In genomic region chr15:88625943-88626741, GRCh38 we compare ENCODE assay signal across 15 cellular contexts. TPM values are rescaled to one million over a fixed set of nuclear protein-coding genes. Genes with fewer than 3 reads are reported as not detected.
DNase-seq lines count a peak whose midpoint lies in the region; ATAC-seq and TF ChIP-seq lines count a peak whose summit lies in the region.
"Had no signal": no experiment of that assay in that cellular context is flagged by ENCODE, and none has a peak within 500 bp of the region (broad histone marks: within the 10 kb centered on the region; RNA-seq: fewer than 3 reads in every experiment).

No MANE protein-coding gene starts in this region.

- peaks cover 23% of the 10 kb centered on the region for H3K36me3 Mint-ChIP-seq in CD4-positive, CD25-positive, alpha-beta regulatory T cell
- peaks cover 85% of the 10 kb centered on the region for H3K36me3 Mint-ChIP-seq in activated CD8-positive, alpha-beta T cell treated with anti-CD3 and anti-CD28 coated beads for 36 hours (ENCODE audit: low read depth)
- peaks cover 17% of the 10 kb centered on the region for H3K36me3 Mint-ChIP-seq in neural progenitor cell

- H3F3A ChIP-seq in neural progenitor cell (ENCODE audit: low read depth): no peaks in the 10 kb centered on the region

- H3K4ac ChIP-seq in mesenchymal stem cell (ENCODE audit: low read depth in 1 of 2, low read length in 2 of 2): no peak overlapping the region

- peak overlapping the region; percentile 60 to 81 (median 67) for H3K4me3 Mint-ChIP-seq in CD4-positive, CD25-positive, alpha-beta regulatory T cell
- H3K4me3 Mint-ChIP-seq in activated CD8-positive, alpha-beta T cell treated with anti-CD3 and anti-CD28 coated beads for 36 hours: peak overlapping the region; percentile 41
- no peak overlapping the region for H3K4me3 Mint-ChIP-seq in neural progenitor cell

- peaks cover 98% of the 10 kb centered on the region for H3K4me1 ChIP-seq in CD4-positive, CD25-positive, alpha-beta regulatory T cell (ENCODE audit: control insufficient read depth, insufficient read depth, low read length, poor library complexity, severe bottlenecking)
- H3K4me1 ChIP-seq in mesenchymal stem cell (ENCODE audit: control insufficient read depth, insufficient read depth, low read depth, low read length) (peaks cover 47% of the 10 kb centered on the region), neural progenitor cell (peaks cover 17% of the 10 kb centered on the region)

- DNase-seq in CD4-positive, CD25-positive, alpha-beta regulatory T cell: no peak
- DNase-seq in H7: peak; percentile 22
- no peak for DNase-seq in activated CD8-positive, alpha-beta T cell treated with anti-CD3 and anti-CD28 coated beads for 36 hours
- no peak for DNase-seq in mesenchymal stem cell
- DNase-seq in stimulated activated CD8-positive, alpha-beta memory T cell treated with anti-CD3 and anti-CD28 coated beads, Interleukin-4, amount 100 ng/mL, for 48 hours: no peak
- no peak for DNase-seq in neural progenitor cell (ENCODE audit: low spot score)
- DNase-seq in NCI-H2196 treated with DMSO at 0.1 percent for 48 hours (lab: John Stamatoyannopoulos, UW; ENCODE audit: unreplicated experiment): no peak
- DNase-seq: activated T-cell treated with anti-CD3 and anti-CD28 coated beads, Interleukin-2, amount 50 U/mL, for 4 hours; kidney; NCI-H1092; stimulated activated CD4-positive, alpha-beta T cell treated with anti-CD3 and anti-CD28 coated beads, Interleukin-1b, Interleukin-23, amount 100 ng/mL, for 48 hours had no signal

- H3K9me3 ChIP-seq in CD4-positive, CD25-positive, alpha-beta regulatory T cell (ENCODE audit: control insufficient read depth in 2 of 2, low read length in 2 of 2): no peaks in the 10 kb centered on the region
- H3K9me3 ChIP-seq in mesenchymal stem cell (ENCODE audit: control insufficient read depth, low read length) (no peaks in the 10 kb centered on the region), neural progenitor cell (ENCODE audit: low read depth) (no peaks in the 10 kb centered on the region)
- H3K9me3 ChIP-seq: BLaER1 treated with 17β-estradiol and CSF1 and Interleukin-3, amounts not matched to agents 10 nM and 100 nM; gastroesophageal sphincter; HAP-1 had no signal

- peaks cover 0 to 2% (median 0%) of the 10 kb centered on the region in 7 donors for H3K9me3 Mint-ChIP-seq in CD4-positive, CD25-positive, alpha-beta regulatory T cell
- H3K9me3 Mint-ChIP-seq in activated CD8-positive, alpha-beta T cell treated with anti-CD3 and anti-CD28 coated beads for 36 hours: no peaks in the 10 kb centered on the region
- no peaks in the 10 kb centered on the region for H3K9me3 Mint-ChIP-seq in neural progenitor cell
- H3K9me3 Mint-ChIP-seq: activated T-cell treated with anti-CD3 and anti-CD28 coated beads, Interleukin-2, amount 50 U/mL, for 4 hours had no signal

- TF ChIP-seq CTCF in activated CD8-positive, alpha-beta T cell treated with anti-CD3 and anti-CD28 coated beads for 36 hours (IDR thresholded peaks at IDR 0.05): no peak
- no peak for TF ChIP-seq CTCF in neural progenitor cell (IDR thresholded peaks at IDR 0.05)

- intact Hi-C loops in activated CD8-positive, alpha-beta T cell treated with anti-CD3 and anti-CD28 coated beads for 36 hours (cut with micrococcal nuclease): no loop called here

- H3K4me3 ChIP-seq in CD4-positive, CD25-positive, alpha-beta regulatory T cell (ENCODE audit: low read depth, low read length): peak overlapping the region; percentile 53
- no peak overlapping the region for H3K4me3 ChIP-seq in H7 (ENCODE audit: insufficient read depth, low read depth, low read length)
- H3K4me3 ChIP-seq in mesenchymal stem cell (ENCODE audit: insufficient read depth in 1 of 2, low read depth in 1 of 2, low read length in 2 of 2): no peak overlapping the region
- no peak overlapping the region for H3K4me3 ChIP-seq in neural progenitor cell
- H3K4me3 ChIP-seq: BLaER1 treated with 17β-estradiol and CSF1 and Interleukin-3, amounts not matched to agents 10 nM and 100 nM; gastroesophageal sphincter; HAP-1 had no signal

- H3K23ac ChIP-seq in mesenchymal stem cell (ENCODE audit: low read length in 2 of 2): no peak overlapping the region

- no peak overlapping the region for H2BK5ac ChIP-seq in mesenchymal stem cell (ENCODE audit: low read depth, low read length, poor library complexity, severe bottlenecking)

- no peak overlapping the region for H2BK120ac ChIP-seq in mesenchymal stem cell (ENCODE audit: low read depth, low read length)

- peak overlapping the region; percentile 99 for H3K9ac ChIP-seq in mesenchymal stem cell (ENCODE audit: low read length)
- no peak overlapping the region for H3K9ac ChIP-seq in neural progenitor cell

- no peak overlapping the region for H3K4me2 ChIP-seq in mesenchymal stem cell (ENCODE audit: low read length, poor library complexity, severe bottlenecking)
- H3K4me2 ChIP-seq in neural progenitor cell: no peak overlapping the region

- H4K8ac ChIP-seq in mesenchymal stem cell (ENCODE audit: low read length): no peak overlapping the region

- H4K91ac ChIP-seq in mesenchymal stem cell (ENCODE audit: low read length): no peak overlapping the region

- CTCF ChIA-PET in activated CD8-positive, alpha-beta T cell treated with anti-CD3 and anti-CD28 coated beads for 36 hours (lab: Charles Lee): interaction anchor here (1.0 to 3.7 kb wide), 6 partner anchors 12 to 279 kb away, joined by 5 to 42 read pairs (median 18); partner anchors contain the start of gene ISG20

- no peaks in the 10 kb centered on the region for H3K27me3 Mint-ChIP-seq in CD4-positive, CD25-positive, alpha-beta regulatory T cell
- H3K27me3 Mint-ChIP-seq in activated CD8-positive, alpha-beta T cell treated with anti-CD3 and anti-CD28 coated beads for 36 hours: no peaks in the 10 kb centered on the region
- H3K27me3 Mint-ChIP-seq in neural progenitor cell (ENCODE audit: insufficient read depth, low read depth): peaks cover 2% of the 10 kb centered on the region

- H2BK15ac ChIP-seq in mesenchymal stem cell (ENCODE audit: low read depth, poor library complexity, severe bottlenecking): no peak overlapping the region

- H2AFZ ChIP-seq in mesenchymal stem cell (ENCODE audit: low read depth, low read length) (no peak overlapping the region), neural progenitor cell (replicated peaks) (no peak overlapping the region)

- no peaks in the 10 kb centered on the region for H3K27me3 ChIP-seq in CD4-positive, CD25-positive, alpha-beta regulatory T cell (ENCODE audit: control insufficient read depth, insufficient read depth, low read length)
- H3K27me3 ChIP-seq in H7 (ENCODE audit: control insufficient read depth, insufficient read depth, low read length) (no peaks in the 10 kb centered on the region), mesenchymal stem cell (ENCODE audit: control insufficient read depth in 1 of 2, insufficient read depth in 1 of 2, low read length in 2 of 2) (no peaks in the 10 kb centered on the region), neural progenitor cell (no peaks in the 10 kb centered on the region)
- H3K27me3 ChIP-seq: BLaER1 treated with 17β-estradiol and CSF1 and Interleukin-3, amounts not matched to agents 10 nM and 100 nM; gastroesophageal sphincter had no signal

- peaks cover 8% of the 10 kb centered on the region for H3K79me1 ChIP-seq in mesenchymal stem cell (replicated peaks; ENCODE audit: low read length, poor library complexity, severe bottlenecking)

- no peak overlapping the region for H2BK12ac ChIP-seq in mesenchymal stem cell (ENCODE audit: low read length in 2 of 2)

- POLR2A ChIA-PET in activated CD8-positive, alpha-beta T cell treated with anti-CD3 and anti-CD28 coated beads for 36 hours (lab: Charles Lee): interaction anchor here (0.7 to 2.0 kb wide), 6 partner anchors 22 to 270 kb away, joined by 3 to 4 read pairs (median 3); no protein-coding TSS in a partner anchor

- peaks cover 21% of the 10 kb centered on the region for H3K36me3 ChIP-seq in CD4-positive, CD25-positive, alpha-beta regulatory T cell (ENCODE audit: control insufficient read depth, insufficient read depth, low read length)
- H3K36me3 ChIP-seq in H7 (replicated peaks; ENCODE audit: control insufficient read depth, insufficient read depth, low read length) (peaks cover 64% of the 10 kb centered on the region), mesenchymal stem cell (ENCODE audit: control insufficient read depth in 1 of 2, insufficient read depth in 2 of 2, low read depth in 1 of 2, low read length in 2 of 2) (peaks cover 52 to 60% of the 10 kb centered on the region in 2 experiments), neural progenitor cell (no peaks in the 10 kb centered on the region)

- H3K27ac ChIP-seq in CD4-positive, CD25-positive, alpha-beta regulatory T cell (ENCODE audit: insufficient read depth, low read length, poor library complexity, severe bottlenecking): peak overlapping the region; percentile 90
- no peak overlapping the region for H3K27ac ChIP-seq in mesenchymal stem cell (ENCODE audit: low read length, poor library complexity, severe bottlenecking)
- H3K27ac ChIP-seq in neural progenitor cell: no peak overlapping the region
- H3K27ac ChIP-seq: gastroesophageal sphincter had no signal

- no peak for ATAC-seq in CD4-positive, CD25-positive, alpha-beta regulatory T cell (ENCODE audit: low read depth in 2 of 2)
- no peak for ATAC-seq in activated CD8-positive, alpha-beta T cell treated with anti-CD3 and anti-CD28 coated beads for 36 hours
- ATAC-seq in GM21515 (IDR thresholded peaks at IDR 0.05; ENCODE audit: unreplicated experiment): no peak
- ATAC-seq: activated T-cell treated with anti-CD3 and anti-CD28 coated beads, Interleukin-2, amount 50 U/mL, for 4 hours; gastroesophageal sphincter had no signal

- peaks cover 83% of the 10 kb centered on the region for H3K79me2 ChIP-seq in neural progenitor cell (ENCODE audit: low read depth)

- WGBS in mesenchymal stem cell: 93% methylated on average over 23 of the region's 23 CpGs

- H3K4me1 Mint-ChIP-seq in CD4-positive, CD25-positive, alpha-beta regulatory T cell: peaks cover 23 to 94% (median 63%) of the 10 kb centered on the region in 4 donors
- peaks cover 78% of the 10 kb centered on the region for H3K4me1 Mint-ChIP-seq in activated CD8-positive, alpha-beta T cell treated with anti-CD3 and anti-CD28 coated beads for 36 hours (ENCODE audit: low read depth)
- H3K4me1 Mint-ChIP-seq in neural progenitor cell: peaks cover 23% of the 10 kb centered on the region

- H3K27ac Mint-ChIP-seq in CD4-positive, CD25-positive, alpha-beta regulatory T cell: peak overlapping the region; percentile 97 to 99 (median 97)
- peak overlapping the region; percentile 81 for H3K27ac Mint-ChIP-seq in activated CD8-positive, alpha-beta T cell treated with anti-CD3 and anti-CD28 coated beads for 36 hours
- H3K27ac Mint-ChIP-seq in neural progenitor cell: no peak overlapping the region

- H2AK5ac ChIP-seq in mesenchymal stem cell (ENCODE audit: low read length, severe bottlenecking): no peak overlapping the region

- no peak overlapping the region for H3K18ac ChIP-seq in mesenchymal stem cell (ENCODE audit: low read depth in 1 of 2, low read length in 2 of 2)

- peaks cover 96% of the 10 kb centered on the region for H4K20me1 ChIP-seq in neural progenitor cell (ENCODE audit: low read depth)

- no peak overlapping the region for H3K14ac ChIP-seq in mesenchymal stem cell (ENCODE audit: low read length in 2 of 2)

RNA-seq across cellular contexts. Expression of gene AEN, which starts 5.0 kb away (rescaled TPM):
- total RNA-seq in CD4-positive, CD25-positive, alpha-beta regulatory T cell: 52.4 TPM
- polyA plus RNA-seq in CD4-positive, CD25-positive, alpha-beta regulatory T cell: 10 to 100 TPM; 28.7 to 37.7 (median 35.4) TPM
- 60.7 and 64.8 TPM in 2 replicates for total RNA-seq in H7 (2014; rRNA removed; shearing (Covaris generic))
- total RNA-seq in activated CD8-positive, alpha-beta T cell treated with anti-CD3 and anti-CD28 coated beads for 36 hours: 10 to 100 TPM; 55.2 to 58.4 TPM
- 26.2 TPM for polyA plus RNA-seq in mesenchymal stem cell (2013, experiment 1 of 2)
- polyA plus RNA-seq in mesenchymal stem cell (2013, experiment 2 of 2): 25.8 TPM
- total RNA-seq in neural progenitor cell (ENCODE audit: low replicate concordance): 35.0 and 60.9 TPM in 2 replicates

RNA-seq across cellular contexts. Expression of gene ISG20, which starts 12.7 kb away (rescaled TPM):
- total RNA-seq in CD4-positive, CD25-positive, alpha-beta regulatory T cell: 257 TPM
- polyA plus RNA-seq in CD4-positive, CD25-positive, alpha-beta regulatory T cell: 100 to 1,000 TPM; 724 to 832 (median 792) TPM
- total RNA-seq in H7 (2014; rRNA removed; shearing (Covaris generic)): 0.14 and 3.4 TPM in 2 replicates
- 10 to 100 TPM; 75.1 to 82.8 TPM for total RNA-seq in activated CD8-positive, alpha-beta T cell treated with anti-CD3 and anti-CD28 coated beads for 36 hours
- 3.3 TPM for polyA plus RNA-seq in mesenchymal stem cell (2013, experiment 1 of 2)
- 3.6 TPM for polyA plus RNA-seq in mesenchymal stem cell (2013, experiment 2 of 2)
- total RNA-seq in neural progenitor cell (ENCODE audit: low replicate concordance): 0.56 and 0.65 TPM in 2 replicates

Comparison
In these comparisons a context has a peak if more than half of its experiments do, and no peak if none do; other contexts are left out.
1. RNA of gene ISG20, which starts 12.7 kb away (total RNA-seq): 257 TPM in CD4-positive, CD25-positive, alpha-beta regulatory T cell (single experiment) and 75.1 to 82.8 TPM in activated CD8-positive, alpha-beta T cell treated with anti-CD3 and anti-CD28 coated beads for 36 hours; 0.56 to 0.65 TPM in neural progenitor cell and 0.14 to 3.4 TPM in H7; every median in the first group is over 10 times any median in the second.